24 cellular contexts compared by ENCODE assay signal in genomic region chr10:77359287-77359691, GRCh38.
DNase-seq lines count a peak whose midpoint lies in the region; ATAC-seq, FAIRE-seq and TF ChIP-seq lines count a peak whose summit lies in the region.
"Had no signal": no experiment of that assay in that cellular context is flagged by ENCODE, and none has a peak within 500 bp of the region (broad histone marks: within the 10 kb centered on the region; RNA-seq: fewer than 3 reads in every experiment).

No MANE protein-coding gene starts in this region.

- H3K4me3 ChIP-seq in dorsolateral prefrontal cortex = no peak overlapping the region
- H3K4me3 ChIP-seq: BLaER1, HAP-1, upper lobe of right lung had no signal

- no peak for TF ChIP-seq CTCF in dorsolateral prefrontal cortex (IDR thresholded peaks at IDR 0.05 in 54 of 56, conservative IDR thresholded peaks at IDR 0.05 in 2 of 56; ENCODE audit: low read depth in 1 of 56, partially characterized antibody in 56 of 56)

- FAIRE-seq in GM12892 (lab: Jason Lieb, UNC) = peak; percentile 71
- FAIRE-seq: bronchial epithelial cell, GM12891, islet of Langerhans had no signal

- no peak for ATAC-seq in GM18861 (IDR thresholded peaks at IDR 0.05; ENCODE audit: unreplicated experiment)
- ATAC-seq: activated T-cell treated with anti-CD3 and anti-CD28 coated beads, Interleukin-2, amount 50 U/mL, for 72 hours; left ventricle myocardium superior; SK-N-SH treated with all-trans-retinoic acid at 6 μM for 48 hours; upper lobe of right lung had no signal

- no peak for TF ChIP-seq POLR2A in GM12892 (IDR thresholded peaks at IDR 0.05; ENCODE audit: low read depth, low read length)

- DNase-seq in GM12892 (ENCODE audit: insufficient read length) = no peak
- DNase-seq in NCI-H1694 treated with DMSO at 0.1 percent for 48 hours (lab: John Stamatoyannopoulos, UW) = peak; percentile 83
- peak in 5 of 10 donors; percentile 32 to 62 (median 50) for DNase-seq in dorsolateral prefrontal cortex
- peak; percentile 57 for DNase-seq in putamen (ENCODE audit: low spot score)
- no peak for DNase-seq in T1000 (lab: John Stamatoyannopoulos, UW)
- no peak for DNase-seq in SKM-1 (lab: John Stamatoyannopoulos, UW; ENCODE audit: unreplicated experiment)
- DNase-seq in NCI-H2029 treated with DMSO at 0.1 percent for 48 hours (lab: John Stamatoyannopoulos, UW) = no peak
- DNase-seq: activated CD4-positive, alpha-beta T cell treated with anti-CD3 and anti-CD28 coated beads, Interleukin-2, amount 10 ng/mL, durations not matched to agents 7 days and 5 days; activated naive CD4-positive, alpha-beta T cell treated with anti-CD3 and anti-CD28 coated beads for 36 hours; activated T-cell treated with anti-CD3 and anti-CD28 coated beads, Interleukin-2, amount 50 U/mL, for 72 hours; Caco-2; left ventricle myocardium superior; NCI-H1092; NCI-H2029; upper lobe of right lung; WERI-Rb-1 had no signal

- H3K27me3 ChIP-seq in dorsolateral prefrontal cortex = no peaks in the 10 kb centered on the region
- H3K27me3 ChIP-seq: BLaER1, upper lobe of right lung had no signal

- intact Hi-C loops in dorsolateral prefrontal cortex (cut with DNase I) = no loop called here

- peak overlapping the region in 54 of 59 donors; percentile 4 to 93 (median 70) for H3K27ac ChIP-seq in dorsolateral prefrontal cortex
- H3K27ac ChIP-seq: BLaER1, RWPE1, upper lobe of right lung, WERI-Rb-1 had no signal

Comparison
In these comparisons a context has a peak if more than half of its experiments do, and no peak if none do; other contexts are left out.
1. DNase-seq: peak in NCI-H1694 treated with DMSO at 0.1 percent for 48 hours (single experiment) and putamen (single experiment); none in GM12892 (single experiment), T1000 (single experiment), SKM-1 (single experiment) and NCI-H2029 treated with DMSO at 0.1 percent for 48 hours (single experiment).